Comparison of ENCODE assay signal across 1 cellular context in the genomic region with DNA sequence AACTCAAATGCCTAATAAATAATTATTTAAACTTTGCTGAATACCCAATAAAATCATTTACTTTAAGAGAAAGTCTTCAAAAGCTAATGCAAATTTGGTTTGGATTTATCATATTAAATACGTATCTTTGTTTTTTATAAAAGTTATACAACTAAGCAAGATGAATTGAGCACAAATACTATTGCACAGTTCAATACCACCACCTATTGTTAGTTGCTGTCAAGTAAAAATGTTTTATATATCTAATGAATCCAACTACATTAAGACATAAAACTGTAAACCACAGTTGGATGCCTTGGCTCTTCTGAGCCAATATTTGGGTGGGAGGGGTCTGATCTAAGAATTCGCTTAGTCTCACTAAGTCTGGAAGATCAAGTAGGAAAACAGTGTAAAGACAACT.
TF ChIP-seq lines count a peak whose summit lies in the region.

No MANE protein-coding gene starts in this region.

TF ChIP-seq in Ishikawa, 13 proteins besides CTCF, POLR2A, EP300 and RAD21 (continued from another document):
- TF ChIP-seq, protein P1, sequence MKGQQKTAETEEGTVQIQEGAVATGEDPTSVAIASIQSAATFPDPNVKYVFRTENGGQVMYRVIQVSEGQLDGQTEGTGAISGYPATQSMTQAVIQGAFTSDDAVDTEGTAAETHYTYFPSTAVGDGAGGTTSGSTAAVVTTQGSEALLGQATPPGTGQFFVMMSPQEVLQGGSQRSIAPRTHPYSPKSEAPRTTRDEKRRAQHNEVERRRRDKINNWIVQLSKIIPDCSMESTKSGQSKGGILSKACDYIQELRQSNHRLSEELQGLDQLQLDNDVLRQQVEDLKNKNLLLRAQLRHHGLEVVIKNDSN (IDR thresholded peaks at IDR 0.05), result no peak
- TF ChIP-seq, protein P2, sequence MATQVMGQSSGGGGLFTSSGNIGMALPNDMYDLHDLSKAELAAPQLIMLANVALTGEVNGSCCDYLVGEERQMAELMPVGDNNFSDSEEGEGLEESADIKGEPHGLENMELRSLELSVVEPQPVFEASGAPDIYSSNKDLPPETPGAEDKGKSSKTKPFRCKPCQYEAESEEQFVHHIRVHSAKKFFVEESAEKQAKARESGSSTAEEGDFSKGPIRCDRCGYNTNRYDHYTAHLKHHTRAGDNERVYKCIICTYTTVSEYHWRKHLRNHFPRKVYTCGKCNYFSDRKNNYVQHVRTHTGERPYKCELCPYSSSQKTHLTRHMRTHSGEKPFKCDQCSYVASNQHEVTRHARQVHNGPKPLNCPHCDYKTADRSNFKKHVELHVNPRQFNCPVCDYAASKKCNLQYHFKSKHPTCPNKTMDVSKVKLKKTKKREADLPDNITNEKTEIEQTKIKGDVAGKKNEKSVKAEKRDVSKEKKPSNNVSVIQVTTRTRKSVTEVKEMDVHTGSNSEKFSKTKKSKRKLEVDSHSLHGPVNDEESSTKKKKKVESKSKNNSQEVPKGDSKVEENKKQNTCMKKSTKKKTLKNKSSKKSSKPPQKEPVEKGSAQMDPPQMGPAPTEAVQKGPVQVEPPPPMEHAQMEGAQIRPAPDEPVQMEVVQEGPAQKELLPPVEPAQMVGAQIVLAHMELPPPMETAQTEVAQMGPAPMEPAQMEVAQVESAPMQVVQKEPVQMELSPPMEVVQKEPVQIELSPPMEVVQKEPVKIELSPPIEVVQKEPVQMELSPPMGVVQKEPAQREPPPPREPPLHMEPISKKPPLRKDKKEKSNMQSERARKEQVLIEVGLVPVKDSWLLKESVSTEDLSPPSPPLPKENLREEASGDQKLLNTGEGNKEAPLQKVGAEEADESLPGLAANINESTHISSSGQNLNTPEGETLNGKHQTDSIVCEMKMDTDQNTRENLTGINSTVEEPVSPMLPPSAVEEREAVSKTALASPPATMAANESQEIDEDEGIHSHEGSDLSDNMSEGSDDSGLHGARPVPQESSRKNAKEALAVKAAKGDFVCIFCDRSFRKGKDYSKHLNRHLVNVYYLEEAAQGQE (IDR thresholded peaks at IDR 0.05; ENCODE audit: low read depth), result no peak
- TF ChIP-seq CREB1 (IDR thresholded peaks at IDR 0.05; ENCODE audit: low read depth) (no peak), NFIC (IDR thresholded peaks at IDR 0.05) (no peak), EGR1 (IDR thresholded peaks at IDR 0.05) (no peak)
- TF ChIP-seq, protein P3, sequence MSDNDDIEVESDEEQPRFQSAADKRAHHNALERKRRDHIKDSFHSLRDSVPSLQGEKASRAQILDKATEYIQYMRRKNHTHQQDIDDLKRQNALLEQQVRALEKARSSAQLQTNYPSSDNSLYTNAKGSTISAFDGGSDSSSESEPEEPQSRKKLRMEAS (IDR thresholded peaks at IDR 0.05), result no peak
